ENCODE assay signal across 13 cellular contexts in genomic region chr16:919658-920631, GRCh38. TPM values are rescaled to one million over a fixed set of nuclear protein-coding genes. Genes with fewer than 3 reads are reported as not detected.
DNase-seq lines count a peak whose midpoint lies in the region; ATAC-seq and TF ChIP-seq lines count a peak whose summit lies in the region.
"Had no signal": no experiment of that assay in that cellular context is flagged by ENCODE, and none has a peak within 500 bp of the region (broad histone marks: within the 10 kb centered on the region; RNA-seq: fewer than 3 reads in every experiment).

No MANE protein-coding gene starts in this region.

- no peaks in the 10 kb centered on the region for H3K27me3 ChIP-seq in BJ (ENCODE audit: control insufficient read depth, insufficient read depth, low read length)
- no peaks in the 10 kb centered on the region for H3K27me3 ChIP-seq in skeletal muscle tissue (ENCODE audit: control insufficient read depth in 3 of 3, insufficient read depth in 3 of 3, low read length in 3 of 3)

- CTCF ChIA-PET in BJ (lab: Yijun Ruan, JAX), result interaction anchor here (0.6 kb wide), 1 partner anchor 32 kb away, joined by 3 read pairs; no protein-coding TSS in a partner anchor

- no peak for TF ChIP-seq POLR2A in GM18505 (IDR thresholded peaks at IDR 0.05; ENCODE audit: borderline replicate concordance, extremely low read depth, insufficient read depth, insufficient read length)

- H3K9ac ChIP-seq in skeletal muscle tissue (ENCODE audit: low read depth in 1 of 3, low read length in 3 of 3), result peak overlapping the region in 2 of 3 donors; percentile 43 to 55

- POLR2A ChIA-PET in BJ (lab: Charles Lee), result interaction anchor here (0.6 kb wide), 1 partner anchor 62 kb away, joined by 3 read pairs; the partner anchor contains the start of gene SOX8

- TF ChIP-seq CTCF in BJ (IDR thresholded peaks at IDR 0.05; ENCODE audit: insufficient read depth, low read depth, low read length), result no peak
- TF ChIP-seq CTCF in choroid plexus epithelial cell (conservative IDR thresholded peaks at IDR 0.05; ENCODE audit: low read depth, low read length), result no peak

- H3K9me3 ChIP-seq in skeletal muscle tissue (ENCODE audit: control insufficient read depth in 3 of 3, low read length in 3 of 3), result no peaks in the 10 kb centered on the region

- H3K27ac ChIP-seq in skeletal muscle tissue (ENCODE audit: low read depth, low read length), result peak overlapping the region; percentile 68

- H3K4me1 ChIP-seq in skeletal muscle tissue (ENCODE audit: control insufficient read depth in 3 of 3, insufficient read depth in 3 of 3, low read length in 3 of 3), result peaks cover 15 to 20% (median 19%) of the 10 kb centered on the region in 3 donors

- no peak for ATAC-seq in GM18505 (IDR thresholded peaks at IDR 0.05; ENCODE audit: unreplicated experiment)

- H3K4me3 ChIP-seq in BJ (ENCODE audit: low read depth, low read length), result no peak overlapping the region
- no peak overlapping the region for H3K4me3 ChIP-seq in choroid plexus epithelial cell (ENCODE audit: low read depth, low read length)
- peak overlapping the region in 1 of 3 donors; percentile 6 for H3K4me3 ChIP-seq in skeletal muscle tissue (ENCODE audit: low read length in 3 of 3)
- H3K4me3 ChIP-seq: K562 had no signal

- H3K36me3 ChIP-seq in BJ (ENCODE audit: control insufficient read depth, insufficient read depth, low read length) (peaks cover 5% of the 10 kb centered on the region), skeletal muscle tissue (ENCODE audit: control insufficient read depth in 3 of 3, insufficient read depth in 3 of 3, low read length in 3 of 3) (peaks cover 0 to 7% (median 2%) of the 10 kb centered on the region in 3 donors)

- peak; percentile 38 for DNase-seq in BJ (ENCODE audit: low read depth)
- peak; percentile 75 for DNase-seq in choroid plexus epithelial cell (ENCODE audit: low read depth)
- DNase-seq in left kidney (ENCODE audit: low read depth, low spot score), result peak; percentile 13
- DNase-seq in foreskin melanocyte, result no peak
- DNase-seq in activated CD4-positive, alpha-beta T cell treated with anti-CD3 and anti-CD28 coated beads for 1 hour, result no peak
- no peak for DNase-seq in SHP77 treated with DMSO at 0.1 percent for 48 hours (lab: John Stamatoyannopoulos, UW)
- DNase-seq: activated CD4-positive, alpha-beta T cell treated with anti-CD3 and anti-CD28 coated beads for 4 hours; activated naive CD8-positive, alpha-beta T cell treated with anti-CD3 and anti-CD28 coated beads, Interleukin-2, amount 10 ng/mL, durations not matched to agents 7 days and 5 days; naive B cell; SHP77 had no signal

RNA-seq across cellular contexts. Expression of gene LMF1, which starts 50.8 kb away (rescaled TPM):
- 14.8 and 28.9 TPM in 2 replicates for polyA plus RNA-seq in BJ (2011; rRNA removed)
- polyA minus RNA-seq in BJ (2011; rRNA and poly(A)+ RNA removed), result 19.4 and 34.8 TPM in 2 replicates
- total RNA-seq in skeletal muscle tissue, result 6.8 TPM

Comparison
In these comparisons a context has a peak if more than half of its experiments do, and no peak if none do; other contexts are left out.
1. DNase-seq: peak in BJ (single experiment), choroid plexus epithelial cell (single experiment) and left kidney (single experiment); none in foreskin melanocyte (single experiment), activated CD4-positive, alpha-beta T cell treated with anti-CD3 and anti-CD28 coated beads for 1 hour (single experiment) and SHP77 treated with DMSO at 0.1 percent for 48 hours (single experiment).